34 cellular contexts compared by ENCODE assay signal in genomic region chr12:127435439-127435838, GRCh38.
"Had no signal": no experiment of that assay in that cellular context is flagged by ENCODE, and none has a peak within 500 bp of the region (broad histone marks: within the 10 kb centered on the region; RNA-seq: fewer than 3 reads in every experiment).

No MANE protein-coding gene starts in this region.

- DNase-seq: Karpas-422, Kasumi-1, MG63, MM.1S, MV-4-11, NCI-H1048, NCI-H1092, NCI-H1092 treated with DMSO at 0.1 percent for 48 hours, NCI-H1105, NCI-H1105 treated with DMSO at 0.1 percent for 48 hours, NCI-H1417, NCI-H1417 treated with DMSO at 0.1 percent for 48 hours, NCI-H1436, NCI-H1436 treated with DMSO at 0.1 percent for 48 hours, NCI-H146, NCI-H1694, NCI-H1694 treated with DMSO at 0.1 percent for 48 hours, NCI-H187, NCI-H187 treated with DMSO at 0.1 percent for 48 hours, NCI-H1930, NCI-H2029, NCI-H2029 treated with DMSO at 0.1 percent for 48 hours, NCI-H2081, NCI-H2107, NCI-H2171, NCI-H2171 treated with DMSO at 0.1 percent for 48 hours, NCI-H2227 treated with DMSO at 0.1 percent for 48 hours, NCI-H226, NCI-H345, NCI-H446, NCI-H446 treated with DMSO at 0.1 percent for 48 hours, NCI-H510A, NCI-H510A treated with DMSO at 0.1 percent for 48 hours, NCI-H524 had no signal

- H3K36me3 ChIP-seq: MG63 had no signal

- H3K4me3 ChIP-seq: MG63 had no signal

- H3K27me3 ChIP-seq: MG63 had no signal
